In genomic region chr15:35481992-35482391, GRCh38 we compare ENCODE assay signal across 10 cellular contexts.
DNase-seq lines count a peak whose midpoint lies in the region; ATAC-seq and TF ChIP-seq lines count a peak whose summit lies in the region.
"Had no signal": no experiment of that assay in that cellular context is flagged by ENCODE, and none has a peak within 500 bp of the region (broad histone marks: within the 10 kb centered on the region; RNA-seq: fewer than 3 reads in every experiment).

No MANE protein-coding gene starts in this region.

- peaks cover 0 to 1% (median 0%) of the 10 kb centered on the region in 4 donors for H3K9me3 ChIP-seq in esophagus muscularis mucosa

- H3K4me1 ChIP-seq in esophagus muscularis mucosa: peaks cover 0 to 16% (median 6%) of the 10 kb centered on the region in 4 donors

- no peak overlapping the region for H3K4me3 Mint-ChIP-seq in central memory CD8-positive, alpha-beta T cell

- H3K27me3 ChIP-seq in esophagus muscularis mucosa: no peaks in the 10 kb centered on the region

- H3K27ac Mint-ChIP-seq in central memory CD8-positive, alpha-beta T cell (ENCODE audit: low read depth): no peak overlapping the region

- H3K36me3 Mint-ChIP-seq in central memory CD8-positive, alpha-beta T cell (ENCODE audit: insufficient read depth): no peaks in the 10 kb centered on the region

- no peak for TF ChIP-seq EP300 in esophagus muscularis mucosa (IDR thresholded peaks at IDR 0.05)

- WGBS in esophagus muscularis mucosa: 52% methylated on average over 2 of the region's 2 CpGs

- peaks cover 10% of the 10 kb centered on the region for H3K9me3 Mint-ChIP-seq in central memory CD8-positive, alpha-beta T cell

- intact Hi-C loops in esophagus muscularis mucosa (cut with DNase I) (no loop called here), Right ventricle myocardium superior (cut with DNase I) (no loop called here)

- H3K4me3 ChIP-seq in esophagus muscularis mucosa: no peak overlapping the region

- ATAC-seq in central memory CD8-positive, alpha-beta T cell (replicated peaks; ENCODE audit: extremely low read depth, poor library complexity, severe bottlenecking): peak; percentile 68
- ATAC-seq in Right ventricle myocardium superior (ENCODE audit: poor library complexity): no peak

- H3K36me3 ChIP-seq in esophagus muscularis mucosa: peaks cover 0 to 3% (median under 1%) of the 10 kb centered on the region in 4 donors

- peaks cover 6% of the 10 kb centered on the region for H3K4me1 Mint-ChIP-seq in central memory CD8-positive, alpha-beta T cell

- no peak overlapping the region for H3K27ac ChIP-seq in esophagus muscularis mucosa (replicated peaks in 1 of 4)

- DNase-seq in DMS53 (lab: John Stamatoyannopoulos, UW) (peak; percentile 48), LoVo (ENCODE audit: low spot score) (peak; percentile 89), mucosa of gallbladder (ENCODE audit: low spot score) (peak; percentile 32), esophagus muscularis mucosa (ENCODE audit: extremely low spot score) (no peak), putamen (ENCODE audit: low spot score) (no peak), Right ventricle myocardium superior (no peak)
- DNase-seq in central memory CD8-positive, alpha-beta T cell (ENCODE audit: low spot score in 2 of 2): no peak
- no peak for DNase-seq in activated CD4-positive, alpha-beta T cell treated with anti-CD3 and anti-CD28 coated beads, Interleukin-2, amount 50 U/mL, for 48 hours
- DNase-seq: cortex of kidney, NCI-H2081 had no signal

- no peak for TF ChIP-seq POLR2A in esophagus muscularis mucosa (IDR thresholded peaks at IDR 0.05; ENCODE audit: low read depth)

- no peak for TF ChIP-seq CTCF in esophagus muscularis mucosa (IDR thresholded peaks at IDR 0.05)

- H3K27me3 Mint-ChIP-seq in central memory CD8-positive, alpha-beta T cell: no peaks in the 10 kb centered on the region

Comparison
In these comparisons a context has a peak if more than half of its experiments do, and no peak if none do; other contexts are left out.
1. DNase-seq: peak in DMS53 (single experiment), LoVo (single experiment) and mucosa of gallbladder (single experiment); none in central memory CD8-positive, alpha-beta T cell (0 of 2), esophagus muscularis mucosa (single experiment), activated CD4-positive, alpha-beta T cell treated with anti-CD3 and anti-CD28 coated beads, Interleukin-2, amount 50 U/mL, for 48 hours (0 of 2), putamen (single experiment) and Right ventricle myocardium superior (single experiment).